Comparison of ENCODE assay signal across 8 cellular contexts in genomic region chr11:79437274-79437980, GRCh38. TPM values are rescaled to one million over a fixed set of nuclear protein-coding genes. Genes with fewer than 3 reads are reported as not detected.
DNase-seq lines count a peak whose midpoint lies in the region; ATAC-seq and TF ChIP-seq lines count a peak whose summit lies in the region.

No MANE protein-coding gene starts in this region.

- H3K9me3 ChIP-seq in gastroesophageal sphincter (no peaks in the 10 kb centered on the region), Karpas-422 (ENCODE audit: low read length) (no peaks in the 10 kb centered on the region)

- H3K79me2 ChIP-seq in Karpas-422 (ENCODE audit: low read length) = no peaks in the 10 kb centered on the region

- ATAC-seq in Right ventricle myocardium inferior = peak; percentile 69
- peak; percentile 74 for ATAC-seq in gastroesophageal sphincter
- ATAC-seq in omental fat pad (ENCODE audit: low FRiP score) = peak; percentile 25
- no peak for ATAC-seq in GM19023 (IDR thresholded peaks at IDR 0.05; ENCODE audit: unreplicated experiment)

- intact Hi-C loops in Right ventricle myocardium inferior (cut with DNase I) (no loop called here), cardiac septum (cut with DNase I) (loop anchor here (10.0 kb wide), 1 partner anchor 203 kb away; no protein-coding TSS in a partner anchor)

- H2AFZ ChIP-seq in Karpas-422 (ENCODE audit: low read length) = no peak overlapping the region

- H3K27me3 ChIP-seq in gastroesophageal sphincter (peaks cover 87% of the 10 kb centered on the region), Karpas-422 (ENCODE audit: low read length) (no peaks in the 10 kb centered on the region)

- H3K27ac ChIP-seq in RWPE1 = peak overlapping the region; percentile 99
- peak overlapping the region; percentile 41 to 92 (median 86) for H3K27ac ChIP-seq in gastroesophageal sphincter
- no peak overlapping the region for H3K27ac ChIP-seq in Karpas-422 (ENCODE audit: low read length)

- H3K9me2 ChIP-seq in Karpas-422 (replicated peaks; ENCODE audit: insufficient read depth, low read length) = no peaks in the 10 kb centered on the region

- POLR2A ChIA-PET in RWPE1 (lab: Yijun Ruan, JAX; ENCODE audit: low non-redundant PET) = no interaction called here

- H3K4me1 ChIP-seq in gastroesophageal sphincter = peaks cover 3 to 67% (median 31%) of the 10 kb centered on the region in 3 donors
- peaks cover 37% of the 10 kb centered on the region for H3K4me1 ChIP-seq in Karpas-422 (ENCODE audit: low read length)

- no peak for TF ChIP-seq CTCF in RWPE1 (conservative IDR thresholded peaks at IDR 0.05; ENCODE audit: low read depth)
- TF ChIP-seq CTCF in gastroesophageal sphincter (IDR thresholded peaks at IDR 0.05) = peak in 1 of 4 experiments; percentile 15
- TF ChIP-seq CTCF in omental fat pad (IDR thresholded peaks at IDR 0.05) = no peak

- CTCF ChIA-PET in RWPE1 (lab: Yijun Ruan, JAX) = interaction anchor here (0.6 to 1.4 kb wide), 3 partner anchors 11 to 762 kb away, joined by 3 to 4 read pairs (median 3); no protein-coding TSS in a partner anchor

- peak; percentile 78 for DNase-seq in Right ventricle myocardium inferior (ENCODE audit: missing footprints)
- no peak for DNase-seq in cardiac septum (ENCODE audit: low spot score)
- peak; percentile 79 for DNase-seq in RWPE1 (ENCODE audit: low spot score)
- DNase-seq in omental fat pad (ENCODE audit: low spot score) = no peak
- DNase-seq in DMS153 treated with DMSO at 0.1 percent for 48 hours (lab: John Stamatoyannopoulos, UW; ENCODE audit: unreplicated experiment) = no peak
- DNase-seq in Karpas-422 = no peak

- H3K4me3 ChIP-seq in gastroesophageal sphincter = peak overlapping the region; percentile 40 to 55
- no peak overlapping the region for H3K4me3 ChIP-seq in Karpas-422 (ENCODE audit: low read length)

- no peak for TF ChIP-seq POLR2A in gastroesophageal sphincter (IDR thresholded peaks at IDR 0.05)

- H3K4me2 ChIP-seq in Karpas-422 (ENCODE audit: low read depth, low read length, poor library complexity, severe bottlenecking) = no peak overlapping the region

- TF ChIP-seq EP300 in gastroesophageal sphincter (IDR thresholded peaks at IDR 0.05) = no peak

- H4K20me1 ChIP-seq in Karpas-422 (ENCODE audit: insufficient read depth, low read depth, low read length) = no peaks in the 10 kb centered on the region; the same call in 1 of the 2 replicates

- 7% methylated on average over 3 of the region's 74 CpGs; no CpG with 5 or more reads in 1 of the 2 donors for WGBS in gastroesophageal sphincter (ENCODE audit: low coverage in 1 of 2), 2 donors

- no peaks in the 10 kb centered on the region for H3K36me3 ChIP-seq in gastroesophageal sphincter
- no peaks in the 10 kb centered on the region for H3K36me3 ChIP-seq in Karpas-422 (ENCODE audit: insufficient read depth, low read length)

- H3K9ac ChIP-seq in Karpas-422 (ENCODE audit: low read length) = no peak overlapping the region

RNA-seq across cellular contexts. Expression of gene TENM4, which starts 3.4 kb away (rescaled TPM):
- total RNA-seq in Right ventricle myocardium inferior (0.35 TPM), cardiac septum (3.4 TPM), gastroesophageal sphincter (10 to 100 TPM in 2 of 4 donors, 1 to 10 TPM in 2; 5.5 to 12.3 (median 8.9) TPM), omental fat pad (10 to 100 TPM in 1 of 4 donors, 1 to 10 TPM in 3; 2.3 to 18.9 (median 4.5) TPM)
- 0.87 TPM in 1 of 2 replicates, not detected in the other for total RNA-seq in Karpas-422 (2014; rRNA removed; shearing (Covaris generic); ENCODE audit: low replicate concordance)

Comparison
In these comparisons a context has a peak if more than half of its experiments do, and no peak if none do; other contexts are left out.
1. DNase-seq: peak in Right ventricle myocardium inferior (single experiment) and RWPE1 (single experiment); none in cardiac septum (single experiment), omental fat pad (single experiment), DMS153 treated with DMSO at 0.1 percent for 48 hours (single experiment) and Karpas-422 (single experiment).